16 cellular contexts compared by ENCODE assay signal in genomic region chr3:107999215-107999775, GRCh38.
DNase-seq lines count a peak whose midpoint lies in the region; FAIRE-seq and TF ChIP-seq lines count a peak whose summit lies in the region.
"Had no signal": no experiment of that assay in that cellular context is flagged by ENCODE, and none has a peak within 500 bp of the region (broad histone marks: within the 10 kb centered on the region; RNA-seq: fewer than 3 reads in every experiment).

No MANE protein-coding gene starts in this region.

- DNase-seq in ACHN, result peak; percentile 50
- DNase-seq in astrocyte (ENCODE audit: low read depth), result peak; percentile 34
- peak; percentile 24 for DNase-seq in iris pigment epithelial cell (ENCODE audit: low read depth)
- DNase-seq in cerebellar cortex (ENCODE audit: low spot score), result no peak
- no peak for DNase-seq in nucleus accumbens (lab: John Stamatoyannopoulos, UW)
- no peak for DNase-seq in hepatocyte (ENCODE audit: low spot score)
- DNase-seq in coronary artery (ENCODE audit: low spot score), result no peak
- DNase-seq: activated B cell treated with CpG ODN at 0.5 μM for 24 hours; activated T-cell treated with anti-CD3 and anti-CD28 coated beads, Interleukin-2, amount 50 U/mL, for 4 hours; DMS53; NCI-H345; nephron progenitor cell had no signal

- in situ Hi-C loops in ACHN (cut with HindIII; ENCODE audit: low pct_ligation_motif_present, low pct_unique_long_range_greater_than_20kb, low sequenced_read_pairs), result no loop called here

- H3K27me3 Mint-ChIP-seq in astrocyte (ENCODE audit: low read depth, unreplicated experiment), result peaks cover 3% of the 10 kb centered on the region

- H3K9me3 ChIP-seq in HUES64 (ENCODE audit: insufficient read depth, low read depth, low read length), result peaks cover 2% of the 10 kb centered on the region; the same call in 1 of the 2 replicates
- H3K9me3 ChIP-seq in astrocyte (ENCODE audit: insufficient read depth, low read depth, low read length), result no peaks in the 10 kb centered on the region
- no peaks in the 10 kb centered on the region for H3K9me3 ChIP-seq in hepatocyte (ENCODE audit: low read depth)
- H3K9me3 ChIP-seq: tibial nerve had no signal

- H3K79me2 ChIP-seq in astrocyte (ENCODE audit: insufficient read depth, low read length) (no peaks in the 10 kb centered on the region), hepatocyte (no peaks in the 10 kb centered on the region)

- H3K4me3 Mint-ChIP-seq in astrocyte (ENCODE audit: unreplicated experiment), result no peak overlapping the region
- H3K4me3 Mint-ChIP-seq: activated B cell treated with CpG ODN at 0.5 μM for 24 hours; activated T-cell treated with anti-CD3 and anti-CD28 coated beads, Interleukin-2, amount 50 U/mL, for 4 hours; nephron progenitor cell had no signal

- H4K20me1 ChIP-seq in astrocyte (ENCODE audit: insufficient read depth, low read length) (no peaks in the 10 kb centered on the region), hepatocyte (ENCODE audit: insufficient read depth, poor library complexity, severe bottlenecking) (no peaks in the 10 kb centered on the region)

- H3K9me2 ChIP-seq in hepatocyte (replicated peaks; ENCODE audit: insufficient read depth), result no peaks in the 10 kb centered on the region

- H3K4me2 ChIP-seq in astrocyte (ENCODE audit: low read length), result peak overlapping the region; percentile 3
- no peak overlapping the region for H3K4me2 ChIP-seq in hepatocyte

- 68% methylated on average over 5 of the region's 5 CpGs for WGBS in HUES64
- WGBS in hepatocyte (ENCODE audit: low lambda C conversion rate, missing lambda C conversion rate), result 88% methylated on average over 5 of the region's 5 CpGs

- peaks cover 9% of the 10 kb centered on the region for H3K4me1 Mint-ChIP-seq in astrocyte (ENCODE audit: low read depth, unreplicated experiment)
- H3K4me1 Mint-ChIP-seq: nephron progenitor cell had no signal

- H3K36me3 ChIP-seq in HUES64 (ENCODE audit: insufficient read depth, low read length), result no peaks in the 10 kb centered on the region
- no peaks in the 10 kb centered on the region for H3K36me3 ChIP-seq in astrocyte (ENCODE audit: insufficient read depth, low read length)
- no peaks in the 10 kb centered on the region for H3K36me3 ChIP-seq in hepatocyte (replicated peaks; ENCODE audit: insufficient read depth, low read depth)
- H3K36me3 ChIP-seq: tibial nerve had no signal

- no peak for FAIRE-seq in astrocyte (lab: Jason Lieb, UNC)
- FAIRE-seq: endothelial cell of umbilical vein, GM12891 had no signal

- TF ChIP-seq CTCF in astrocyte (IDR thresholded peaks at IDR 0.05; ENCODE audit: insufficient read depth, low read depth, low read length) (no peak), hepatocyte (IDR thresholded peaks at IDR 0.05; ENCODE audit: poor library complexity) (no peak), coronary artery (IDR thresholded peaks at IDR 0.05) (no peak)

- no peak overlapping the region for H3K4me3 ChIP-seq in HUES64 (ENCODE audit: low read length)
- no peak overlapping the region for H3K4me3 ChIP-seq in astrocyte (ENCODE audit: insufficient read depth, low read depth, low read length)
- H3K4me3 ChIP-seq in hepatocyte, result no peak overlapping the region
- no peak overlapping the region for H3K4me3 ChIP-seq in coronary artery
- H3K4me3 ChIP-seq: tibial nerve had no signal

- H2AFZ ChIP-seq in astrocyte (ENCODE audit: low read depth, low read length) (no peak overlapping the region), hepatocyte (no peak overlapping the region)

- H3K27ac Mint-ChIP-seq in astrocyte (ENCODE audit: unreplicated experiment), result peak overlapping the region; percentile 14
- H3K27ac Mint-ChIP-seq: activated B cell treated with CpG ODN at 0.5 μM for 24 hours, nephron progenitor cell had no signal

- H3K9ac ChIP-seq in HUES64 (ENCODE audit: low read depth, low read length), result no peak overlapping the region
- H3K9ac ChIP-seq in astrocyte (ENCODE audit: low read length), result no peak overlapping the region

- peak overlapping the region; percentile 66; the same call in 1 of the 2 replicates for H3K27ac ChIP-seq in HUES64 (ENCODE audit: low read depth, low read length)
- H3K27ac ChIP-seq in astrocyte (ENCODE audit: low read depth, low read length), result no peak overlapping the region
- no peak overlapping the region for H3K27ac ChIP-seq in hepatocyte
- H3K27ac ChIP-seq in coronary artery, result no peak overlapping the region
- H3K27ac ChIP-seq: tibial nerve had no signal

- H3K9me3 Mint-ChIP-seq in astrocyte (ENCODE audit: unreplicated experiment), result peaks cover 5% of the 10 kb centered on the region
- H3K9me3 Mint-ChIP-seq: activated T-cell treated with anti-CD3 and anti-CD28 coated beads, Interleukin-2, amount 50 U/mL, for 4 hours had no signal

- H3K4me1 ChIP-seq in HUES64 (ENCODE audit: insufficient read depth, low read length) (peaks cover 16% of the 10 kb centered on the region), astrocyte (ENCODE audit: insufficient read depth, low read length) (peaks cover 4% of the 10 kb centered on the region), hepatocyte (ENCODE audit: insufficient read depth) (peaks cover under 1% of the 10 kb centered on the region)
- H3K4me1 ChIP-seq: tibial nerve had no signal

- H3K27me3 ChIP-seq in HUES64 (ENCODE audit: insufficient read depth, low read length) (no peaks in the 10 kb centered on the region), astrocyte (ENCODE audit: insufficient read depth, low read length) (peaks cover 4% of the 10 kb centered on the region), hepatocyte (no peaks in the 10 kb centered on the region)
- H3K27me3 ChIP-seq: tibial nerve had no signal

- no peaks in the 10 kb centered on the region for H3K36me3 Mint-ChIP-seq in astrocyte (ENCODE audit: low read depth, unreplicated experiment)

Comparison
In these comparisons a context has a peak if more than half of its experiments do, and no peak if none do; other contexts are left out.
1. DNase-seq: peak in ACHN (single experiment), astrocyte (single experiment) and iris pigment epithelial cell (single experiment); none in cerebellar cortex (single experiment), nucleus accumbens (0 of 56), hepatocyte (single experiment) and coronary artery (single experiment).